Comparison of ENCODE assay signal across 9 cellular contexts in genomic region chr22:50672471-50673230, GRCh38. TPM values are rescaled to one million over a fixed set of nuclear protein-coding genes. Genes with fewer than 3 reads are reported as not detected.
DNase-seq lines count a peak whose midpoint lies in the region; ATAC-seq, FAIRE-seq and TF ChIP-seq lines count a peak whose summit lies in the region.
"Had no signal": no experiment of that assay in that cellular context is flagged by ENCODE, and none has a peak within 500 bp of the region (broad histone marks: within the 10 kb centered on the region; RNA-seq: fewer than 3 reads in every experiment).

SHANK3 (plus strand) TSS chr22:50672823.

- no peaks in the 10 kb centered on the region for H3K9me3 ChIP-seq in right atrium auricular region

- DNase-seq in Calu3 (no peak), right atrium auricular region (ENCODE audit: low spot score) (peak; percentile 64), putamen (ENCODE audit: low spot score) (peak; percentile 24), GM19239 (ENCODE audit: insufficient read length, low spot score) (no peak), cortex of kidney (lab: John Stamatoyannopoulos, UW) (no peak)
- no peak for DNase-seq in activated CD8-positive, alpha-beta T cell treated with anti-CD3 and anti-CD28 coated beads for 36 hours
- no peak for DNase-seq in central memory CD4-positive, alpha-beta T cell
- DNase-seq: stimulated activated CD4-positive, alpha-beta T cell treated with anti-CD3 and anti-CD28 coated beads, Interleukin-2, amount 100 ng/mL, for 24 hours had no signal

- no TSS peak for BruUV-seq in Calu3 (replicated peaks; lab: Mats Ljungman, UMichigan)

- no peaks in the 10 kb centered on the region for H3K9me3 Mint-ChIP-seq in Calu3 (ENCODE audit: low read depth, unreplicated experiment)
- H3K9me3 Mint-ChIP-seq in activated CD8-positive, alpha-beta T cell treated with anti-CD3 and anti-CD28 coated beads for 36 hours: no peaks in the 10 kb centered on the region

- peaks cover 0 to 25% of the 10 kb centered on the region in 2 donors for H3K4me1 ChIP-seq in right atrium auricular region

- peaks cover 7 to 8% of the 10 kb centered on the region in 2 donors for H3K27me3 ChIP-seq in right atrium auricular region

- ATAC-seq in activated CD8-positive, alpha-beta T cell treated with anti-CD3 and anti-CD28 coated beads for 36 hours: no peak
- ATAC-seq in HG03097 (IDR thresholded peaks at IDR 0.05; ENCODE audit: low FRiP score, unreplicated experiment): no peak

- no peak for TF ChIP-seq CTCF in Calu3 (IDR thresholded peaks at IDR 0.05; ENCODE audit: unreplicated experiment)
- no peak for TF ChIP-seq CTCF in activated CD8-positive, alpha-beta T cell treated with anti-CD3 and anti-CD28 coated beads for 36 hours (IDR thresholded peaks at IDR 0.05)
- no peak for TF ChIP-seq CTCF in right atrium auricular region (IDR thresholded peaks at IDR 0.05)

- H3K4me3 Mint-ChIP-seq in Calu3 (ENCODE audit: low read depth, unreplicated experiment): peak within 1 kb of the TSS; percentile 18
- H3K4me3 Mint-ChIP-seq in activated CD8-positive, alpha-beta T cell treated with anti-CD3 and anti-CD28 coated beads for 36 hours: peak within 1 kb of the TSS; percentile 2

- H3K36me3 Mint-ChIP-seq in Calu3 (ENCODE audit: insufficient read depth, unreplicated experiment): peaks cover 11% of the 10 kb centered on the region
- no peaks in the 10 kb centered on the region for H3K36me3 Mint-ChIP-seq in activated CD8-positive, alpha-beta T cell treated with anti-CD3 and anti-CD28 coated beads for 36 hours (ENCODE audit: low read depth)

- POLR2A ChIA-PET in activated CD8-positive, alpha-beta T cell treated with anti-CD3 and anti-CD28 coated beads for 36 hours (lab: Charles Lee): no interaction called here

- intact Hi-C loops in Calu3 (cut with micrococcal nuclease; ENCODE audit: unreplicated experiment): no loop called here
- intact Hi-C loops in activated CD8-positive, alpha-beta T cell treated with anti-CD3 and anti-CD28 coated beads for 36 hours (cut with micrococcal nuclease): no loop called here

- H3K4me3 ChIP-seq in right atrium auricular region: peak within 1 kb of the TSS; percentile 50 to 59

- H3K27ac ChIP-seq in right atrium auricular region: peak within 1 kb of the TSS; percentile 66

- H3K4me1 Mint-ChIP-seq in Calu3 (ENCODE audit: low read depth, unreplicated experiment): peaks cover 17% of the 10 kb centered on the region
- peaks cover 9% of the 10 kb centered on the region for H3K4me1 Mint-ChIP-seq in activated CD8-positive, alpha-beta T cell treated with anti-CD3 and anti-CD28 coated beads for 36 hours (ENCODE audit: low read depth)

- no peak for FAIRE-seq in GM19239 (lab: Jason Lieb, UNC)

- CTCF ChIA-PET in Calu3 (lab: Charles Lee): interaction anchor here (0.6 kb wide), 1 partner anchor 524 kb away, joined by 3 read pairs; no protein-coding TSS in a partner anchor
- CTCF ChIA-PET in activated CD8-positive, alpha-beta T cell treated with anti-CD3 and anti-CD28 coated beads for 36 hours (lab: Charles Lee): interaction anchor here (1.0 kb wide), 1 partner anchor 52 kb away, joined by 3 read pairs; no protein-coding TSS in a partner anchor

- no peaks in the 10 kb centered on the region for H3K36me3 ChIP-seq in right atrium auricular region

- peaks cover 75% of the 10 kb centered on the region for H3K27me3 Mint-ChIP-seq in Calu3 (ENCODE audit: unreplicated experiment)
- peaks cover 30% of the 10 kb centered on the region for H3K27me3 Mint-ChIP-seq in activated CD8-positive, alpha-beta T cell treated with anti-CD3 and anti-CD28 coated beads for 36 hours

- H3K27ac Mint-ChIP-seq in Calu3 (ENCODE audit: unreplicated experiment): no peak within 1 kb of the TSS
- H3K27ac Mint-ChIP-seq in activated CD8-positive, alpha-beta T cell treated with anti-CD3 and anti-CD28 coated beads for 36 hours: no peak within 1 kb of the TSS

RNA-seq across cellular contexts. Expression of gene SHANK3, which starts in this region (rescaled TPM):
- total RNA-seq in Calu3 (2022) (2.1 and 2.5 TPM in 2 replicates), right atrium auricular region (10 to 100 TPM in 1 of 2 donors, 1 to 10 TPM in 1; 8.2 to 12.3 TPM)
- under 1 TPM; 0.16 to 0.22 TPM for total RNA-seq in activated CD8-positive, alpha-beta T cell treated with anti-CD3 and anti-CD28 coated beads for 36 hours

Comparison
In these comparisons a context has a peak if more than half of its experiments do, and no peak if none do; other contexts are left out.
1. DNase-seq: peak in right atrium auricular region (single experiment) and putamen (single experiment); none in Calu3 (single experiment), activated CD8-positive, alpha-beta T cell treated with anti-CD3 and anti-CD28 coated beads for 36 hours (single experiment), GM19239 (single experiment), central memory CD4-positive, alpha-beta T cell (single experiment) and cortex of kidney (single experiment).